Comparison of ENCODE assay signal across 5 cellular contexts in genomic region chr17:728911-729310, GRCh38.
"Had no signal": no experiment of that assay in that cellular context is flagged by ENCODE, and none has a peak within 500 bp of the region (broad histone marks: within the 10 kb centered on the region; RNA-seq: fewer than 3 reads in every experiment).

No MANE protein-coding gene starts in this region.

- H3K79me2 ChIP-seq: parathyroid adenoma had no signal

- H3K4me3 ChIP-seq: gastrocnemius medialis, heart right ventricle had no signal

- H3K27ac ChIP-seq: gastrocnemius medialis, heart right ventricle, parathyroid adenoma had no signal

- H2AFZ ChIP-seq: parathyroid adenoma had no signal

- H3K9me3 ChIP-seq: gastrocnemius medialis, heart right ventricle had no signal

- H3K9ac ChIP-seq: parathyroid adenoma had no signal

- H3K27me3 ChIP-seq: gastrocnemius medialis had no signal

- H3K36me3 ChIP-seq: gastrocnemius medialis, heart right ventricle had no signal

- FAIRE-seq: endometrium had no signal

- DNase-seq: amniotic stem cell, gastrocnemius medialis, heart right ventricle had no signal
